ENCODE assay signal across 16 cellular contexts in genomic region chr19:19324059-19324755, GRCh38. TPM values are rescaled to one million over a fixed set of nuclear protein-coding genes. Genes with fewer than 3 reads are reported as not detected.
DNase-seq lines count a peak whose midpoint lies in the region; ATAC-seq, FAIRE-seq and TF ChIP-seq lines count a peak whose summit lies in the region.
"Had no signal": no experiment of that assay in that cellular context is flagged by ENCODE, and none has a peak within 500 bp of the region (broad histone marks: within the 10 kb centered on the region; RNA-seq: fewer than 3 reads in every experiment).

No MANE protein-coding gene starts in this region.

- no peaks in the 10 kb centered on the region for H3K9me3 Mint-ChIP-seq in CD4-positive, alpha-beta T cell
- H3K9me3 Mint-ChIP-seq in nephron progenitor cell, result no peaks in the 10 kb centered on the region

- no peak overlapping the region for H3K9ac ChIP-seq in DND-41 (ENCODE audit: low read depth, low read length)
- no peak overlapping the region for H3K9ac ChIP-seq in K562 (ENCODE audit: insufficient read depth in 1 of 2, low read depth in 2 of 2, low read length in 2 of 2)
- H3K9ac ChIP-seq: GM23248, KMS-11 had no signal

- H3K4me3 Mint-ChIP-seq in CD4-positive, alpha-beta T cell, result peak overlapping the region; percentile 68
- H3K4me3 Mint-ChIP-seq in nephron progenitor cell, result peak overlapping the region; percentile 34

- no peak for FAIRE-seq in K562 (lab: Jason Lieb, UNC)

- TF ChIP-seq POLR2A in K562 (conservative IDR thresholded peaks at IDR 0.05), result no peak

- DNase-seq in CD4-positive, alpha-beta T cell, result no peak
- no peak for DNase-seq in DND-41
- no peak for DNase-seq in K562 (ENCODE audit: extremely low read depth in 1 of 4, low spot score in 3 of 4)
- no peak for DNase-seq in nephron progenitor cell
- DNase-seq in DMS53 (lab: John Stamatoyannopoulos, UW), result no peak
- DNase-seq in GM03348 (ENCODE audit: low spot score), result no peak
- DNase-seq in MV-4-11 (lab: John Stamatoyannopoulos, UW), result no peak
- DNase-seq: activated CD4-positive, alpha-beta T cell treated with anti-CD3 and anti-CD28 coated beads for 48 hours; activated effector memory CD4-positive, alpha-beta T cell treated with Interleukin-2 at 50 U/mL for 16 hours; dorsolateral prefrontal cortex; NCI-H1417; testis had no signal

- CTCF ChIA-PET in CD4-positive, alpha-beta T cell (lab: Charles Lee), result interaction anchor here (0.6 kb wide), 1 partner anchor 847 kb away, joined by 3 read pairs; no protein-coding TSS in a partner anchor
- CTCF ChIA-PET in K562 (lab: Yijun Ruan, JAX; ENCODE audit: low intra/inter-chr PET ratio), result no interaction called here

- H3K27ac ChIP-seq in CD4-positive, alpha-beta T cell (ENCODE audit: low read depth, low read length), result no peak overlapping the region
- no peak overlapping the region for H3K27ac ChIP-seq in DND-41 (ENCODE audit: low read length)
- no peak overlapping the region for H3K27ac ChIP-seq in K562 (ENCODE audit: extremely low read depth, low read depth, low read length)
- H3K27ac ChIP-seq: C4-2B, GM23248, hepatocyte, KMS-11, testis had no signal

- intact Hi-C loops in CD4-positive, alpha-beta T cell (cut with DNase I, micrococcal nuclease), result loop anchor here in 1 of 2 experiments (5.0 to 10.0 kb wide), 6 partner anchors 83 to 451 kb away; partner anchors contain the start of genes ARMC6, ATP13A1, COPE and DDX49
- intact Hi-C loops in K562 (cut with micrococcal nuclease), result loop anchor here (10.0 kb wide), 1 partner anchor 269 kb away; no protein-coding TSS in a partner anchor

- H4K20me1 ChIP-seq in DND-41 (ENCODE audit: insufficient read depth, low read length) (peaks cover 20% of the 10 kb centered on the region), K562 (replicated peaks; ENCODE audit: control insufficient read depth, insufficient read depth, low read length) (0 out of 2 replicates have a peak, but pooled peaks cover 10% of the 10 kb centered on the region)

- H3K79me2 ChIP-seq in DND-41 (ENCODE audit: insufficient read depth, low read length) (peaks cover 88% of the 10 kb centered on the region), K562 (ENCODE audit: control insufficient read depth, insufficient read depth, low read length) (peaks cover 69% of the 10 kb centered on the region)

- H3K36me3 ChIP-seq in DND-41 (ENCODE audit: insufficient read depth, low read length) (peaks cover 43% of the 10 kb centered on the region), K562 (ENCODE audit: control insufficient read depth, insufficient read depth, low read length) (peaks cover 43% of the 10 kb centered on the region)

- ATAC-seq in CD4-positive, alpha-beta T cell (ENCODE audit: poor library complexity), result no peak
- no peak for ATAC-seq in DND-41 (ENCODE audit: insufficient read depth, low read depth)
- no peak for ATAC-seq in K562

- H3K9me1 ChIP-seq in K562 (ENCODE audit: control insufficient read depth, insufficient read depth, low read length), result no peaks in the 10 kb centered on the region

- 91% methylated on average over 7 of the region's 7 CpGs for WGBS in K562 (ENCODE audit: insufficient coverage, low coverage, missing lambda C conversion rate)

- H3K27me3 Mint-ChIP-seq in CD4-positive, alpha-beta T cell, result no peaks in the 10 kb centered on the region
- H3K27me3 Mint-ChIP-seq in nephron progenitor cell (ENCODE audit: low read depth, poor library complexity), result no peaks in the 10 kb centered on the region

- H3K9me3 ChIP-seq in CD4-positive, alpha-beta T cell (ENCODE audit: control insufficient read depth, low read length), result no peaks in the 10 kb centered on the region
- H3K9me3 ChIP-seq in DND-41 (ENCODE audit: insufficient read depth, low read length, severe bottlenecking) (no peaks in the 10 kb centered on the region), K562 (replicated peaks; ENCODE audit: control insufficient read depth, insufficient read depth, low read depth, low read length) (no peaks in the 10 kb centered on the region)
- H3K9me3 ChIP-seq: testis had no signal

- peak overlapping the region; percentile 49 for H3K27ac Mint-ChIP-seq in CD4-positive, alpha-beta T cell
- peak overlapping the region; percentile 91 for H3K27ac Mint-ChIP-seq in nephron progenitor cell

- H3K4me1 Mint-ChIP-seq in CD4-positive, alpha-beta T cell (ENCODE audit: low read depth), result peaks cover 56% of the 10 kb centered on the region
- peaks cover 36% of the 10 kb centered on the region for H3K4me1 Mint-ChIP-seq in nephron progenitor cell

- POLR2A ChIA-PET in CD4-positive, alpha-beta T cell (lab: Charles Lee), result interaction anchor here (1.0 kb wide), 1 partner anchor 81 kb away, joined by 5 read pairs; the partner anchor contains the start of gene GATAD2A
- POLR2A ChIA-PET in K562 (lab: Yijun Ruan, JAX), result interaction anchor here (0.6 to 0.9 kb wide), 3 partner anchors 10 to 166 kb away, joined by 3 to 5 read pairs (median 3); no protein-coding TSS in a partner anchor

- no peak for TF ChIP-seq EP300 in K562 (IDR thresholded peaks at IDR 0.05; ENCODE audit: low read length)

- H3K4me1 ChIP-seq in DND-41 (ENCODE audit: insufficient read depth, low read length) (peaks cover 32% of the 10 kb centered on the region), K562 (replicated peaks in 1 of 2; ENCODE audit: control insufficient read depth in 2 of 2, insufficient read depth in 2 of 2, low read length in 2 of 2) (peaks cover 5 to 16% of the 10 kb centered on the region in 2 experiments; a peak in 4 of 5 replicates)

- in situ Hi-C loops in K562 (cut with MboI), result loop anchor here (10.0 kb wide), 1 partner anchor 279 kb away; no protein-coding TSS in a partner anchor

- peak overlapping the region; percentile 31; the same call in 1 of the 2 replicates for H3K4me2 ChIP-seq in DND-41 (ENCODE audit: insufficient read depth, low read length)
- H3K4me2 ChIP-seq in K562 (ENCODE audit: insufficient read depth, low read length), result no peak overlapping the region
- H3K4me2 ChIP-seq: hepatocyte, KMS-11 had no signal

- H2AFZ ChIP-seq in DND-41 (ENCODE audit: low read depth, low read length) (no peak overlapping the region), K562 (ENCODE audit: low read depth, low read length) (no peak overlapping the region)
- H2AFZ ChIP-seq: GM23248, hepatocyte had no signal

- TF ChIP-seq CTCF in CD4-positive, alpha-beta T cell (IDR thresholded peaks at IDR 0.05), result no peak
- TF ChIP-seq CTCF in DND-41 (IDR thresholded peaks at IDR 0.05; ENCODE audit: borderline replicate concordance, extremely low read depth, low read length, poor library complexity, severe bottlenecking) (no peak), K562 (IDR thresholded peaks at IDR 0.05 in 2 of 3, conservative IDR thresholded peaks at IDR 0.05 in 1 of 3; ENCODE audit: insufficient read depth in 2 of 3, low read depth in 1 of 3, low read length in 3 of 3) (no peak), nephron progenitor cell (IDR thresholded peaks at IDR 0.05) (no peak)

- H3K4me3 ChIP-seq in DND-41 (ENCODE audit: low read depth in 1 of 2, low read length in 2 of 2), result no peak overlapping the region
- no peak overlapping the region for H3K4me3 ChIP-seq in K562
- H3K4me3 ChIP-seq: GM23248, hepatocyte, testis had no signal

- H3K36me3 Mint-ChIP-seq in CD4-positive, alpha-beta T cell (ENCODE audit: low read depth), result peaks cover 58% of the 10 kb centered on the region
- peaks cover 48% of the 10 kb centered on the region for H3K36me3 Mint-ChIP-seq in nephron progenitor cell (ENCODE audit: low read depth)

- TF ChIP-seq RAD21 in K562 (CRISPR knock-in tag; conservative IDR thresholded peaks at IDR 0.05 in 1 of 2, IDR thresholded peaks at IDR 0.05 in 1 of 2), result no peak

- H3K27me3 ChIP-seq in CD4-positive, alpha-beta T cell (ENCODE audit: control insufficient read depth, insufficient read depth, low read length), result no peaks in the 10 kb centered on the region
- H3K27me3 ChIP-seq in DND-41 (ENCODE audit: insufficient read depth, low read length, poor library complexity) (no peaks in the 10 kb centered on the region), K562 (ENCODE audit: control insufficient read depth in 2 of 2, insufficient read depth in 2 of 2, low read length in 2 of 2) (no peaks in the 10 kb centered on the region)
- H3K27me3 ChIP-seq: dorsolateral prefrontal cortex, hepatocyte, testis had no signal

- no TSS peak for BruUV-seq in K562 (replicated peaks; lab: Mats Ljungman, UMichigan)

RNA-seq across cellular contexts. Expression of gene MAU2, which starts 3.6 kb away (rescaled TPM):
- total RNA-seq in CD4-positive, alpha-beta T cell, result 100 to 1,000 TPM; 132 to 133 TPM
- total RNA-seq in K562 (2011; cell fraction: chromatin; rRNA removed; ENCODE audit: low replicate concordance), result 132 and 299 TPM in 2 replicates
- total RNA-seq in K562 (2011; cell fraction: nucleolus; rRNA removed), result 154 and 168 TPM in 2 replicates
- total RNA-seq in K562 (2011; cell fraction: nucleoplasm; rRNA removed), result 141 and 151 TPM in 2 replicates
- 21.1 and 24.1 TPM in 2 replicates for total RNA-seq in K562 (2014; rRNA removed)
- 10.0 and 12.0 TPM in 2 replicates for total RNA-seq in K562 (2014; rRNA removed; fragmentation: Illumina TruSeq; extraction: Trizol)
- 17.2 and 17.8 TPM in 2 replicates for total RNA-seq in K562 (2015; rRNA removed; fragmentation: Illumina TruSeq; extraction: Trizol)
- total RNA-seq in K562 (2021), result 43.4 and 48.1 TPM in 2 replicates
- polyA plus RNA-seq in K562 (2011; rRNA removed), result 21.0 and 34.2 TPM in 2 replicates
- polyA plus RNA-seq in K562 (2011; cell fraction: cytosol; rRNA removed), result 25.3 and 40.5 TPM in 2 replicates
- 83.2 and 123 TPM in 2 replicates for polyA plus RNA-seq in K562 (2011; cell fraction: nucleus; rRNA removed)
- 30.0 and 42.5 TPM in 2 replicates for polyA plus RNA-seq in K562 (2012)
- polyA plus RNA-seq in K562 (2014; fragmentation: Illumina TruSeq; extraction: Trizol), result 19.4 and 22.5 TPM in 2 replicates
- polyA plus RNA-seq in K562 (2014; fragmentation: Nextera tagmentation; extraction: Ambion mirVana), result 1 to 10 TPM; 1.2 to 1.4 TPM
- polyA plus RNA-seq in K562 (2014; rRNA removed), result 27.4 and 31.4 TPM in 2 replicates
- 23.0 and 45.7 TPM in 2 replicates for polyA minus RNA-seq in K562 (2011; rRNA and poly(A)+ RNA removed)
- polyA minus RNA-seq in K562 (2011; cell fraction: cytosol; rRNA and poly(A)+ RNA removed), result 28.1 and 43.8 TPM in 2 replicates
- 55.9 and 63.5 TPM in 2 replicates for polyA minus RNA-seq in K562 (2011; cell fraction: nucleus; rRNA and poly(A)+ RNA removed)

RNA-seq across cellular contexts. Expression of gene SUGP1, which starts 3.9 kb away (rescaled TPM):
- 10 to 100 TPM; 49.7 to 56.0 TPM for total RNA-seq in CD4-positive, alpha-beta T cell
- 90.2 and 178 TPM in 2 replicates for total RNA-seq in K562 (2011; cell fraction: chromatin; rRNA removed; ENCODE audit: low replicate concordance)
- 124 and 128 TPM in 2 replicates for total RNA-seq in K562 (2011; cell fraction: nucleolus; rRNA removed)
- 77.5 and 85.2 TPM in 2 replicates for total RNA-seq in K562 (2011; cell fraction: nucleoplasm; rRNA removed)
- total RNA-seq in K562 (2014; rRNA removed) (40.4 and 44.6 TPM in 2 replicates), K562 (2014; rRNA removed; fragmentation: Illumina TruSeq; extraction: Trizol) (16.8 and 17.9 TPM in 2 replicates), K562 (2015; rRNA removed; fragmentation: Illumina TruSeq; extraction: Trizol) (32.4 and 34.3 TPM in 2 replicates), K562 (2021) (45.0 and 53.3 TPM in 2 replicates)
- polyA plus RNA-seq in K562 (2011; rRNA removed) (28.5 and 30.6 TPM in 2 replicates), K562 (2014; fragmentation: Illumina TruSeq; extraction: Trizol) (35.0 and 36.7 TPM in 2 replicates), K562 (2014; fragmentation: Nextera tagmentation; extraction: Ambion mirVana) (1 to 10 TPM; 1.0 to 1.9 TPM), K562 (2014; rRNA removed) (41.0 and 48.9 TPM in 2 replicates)
- 20.8 and 33.6 TPM in 2 replicates for polyA plus RNA-seq in K562 (2011; cell fraction: cytosol; rRNA removed)
- 96.6 and 109 TPM in 2 replicates for polyA plus RNA-seq in K562 (2011; cell fraction: nucleus; rRNA removed)
- 43.7 and 43.9 TPM in 2 replicates for polyA plus RNA-seq in K562 (2012)
- polyA minus RNA-seq in K562 (2011; rRNA and poly(A)+ RNA removed), result 19.3 and 21.7 TPM in 2 replicates
- 21.6 and 25.8 TPM in 2 replicates for polyA minus RNA-seq in K562 (2011; cell fraction: cytosol; rRNA and poly(A)+ RNA removed)
- 28.8 and 51.3 TPM in 2 replicates for polyA minus RNA-seq in K562 (2011; cell fraction: nucleus; rRNA and poly(A)+ RNA removed)

RNA-seq across cellular contexts. Expression of gene TM6SF2, which starts 51.1 kb away (rescaled TPM):
- not detected for total RNA-seq in CD4-positive, alpha-beta T cell
- 0.19 TPM in 1 of 2 replicates, not detected in the other for total RNA-seq in K562 (2011; cell fraction: chromatin; rRNA removed; ENCODE audit: low replicate concordance)
- total RNA-seq in K562 (2011; cell fraction: nucleolus; rRNA removed), result not detected in 2 replicates
- not detected in 2 replicates for total RNA-seq in K562 (2011; cell fraction: nucleoplasm; rRNA removed)
- total RNA-seq in K562 (2014; rRNA removed) (not detected in 2 replicates), K562 (2014; rRNA removed; fragmentation: Illumina TruSeq; extraction: Trizol) (not detected in 2 replicates), K562 (2015; rRNA removed; fragmentation: Illumina TruSeq; extraction: Trizol) (not detected in 2 replicates), K562 (2021) (not detected in 2 replicates)
- polyA plus RNA-seq in K562 (2011; rRNA removed) (0.05 TPM in 1 of 2 replicates, not detected in the other), K562 (2014; fragmentation: Illumina TruSeq; extraction: Trizol) (not detected in 2 replicates), K562 (2014; fragmentation: Nextera tagmentation; extraction: Ambion mirVana) (not detected), K562 (2014; rRNA removed) (not detected in 2 replicates)
- 0.09 TPM in 1 of 2 replicates, not detected in the other for polyA plus RNA-seq in K562 (2011; cell fraction: cytosol; rRNA removed)
- 0.18 and 0.23 TPM in 2 replicates for polyA plus RNA-seq in K562 (2011; cell fraction: nucleus; rRNA removed)
- not detected in 2 replicates for polyA plus RNA-seq in K562 (2012)
- polyA minus RNA-seq in K562 (2011; rRNA and poly(A)+ RNA removed), result not detected in 2 replicates
- polyA minus RNA-seq in K562 (2011; cell fraction: cytosol; rRNA and poly(A)+ RNA removed), result not detected in 2 replicates
- polyA minus RNA-seq in K562 (2011; cell fraction: nucleus; rRNA and poly(A)+ RNA removed), result not detected in 2 replicates
